In genomic region chr4:162139412-162139811, GRCh38 we compare ENCODE assay signal across 27 cellular contexts. TPM values are rescaled to one million over a fixed set of nuclear protein-coding genes. Genes with fewer than 3 reads are reported as not detected.
"Had no signal": no experiment of that assay in that cellular context is flagged by ENCODE, and none has a peak within 500 bp of the region (broad histone marks: within the 10 kb centered on the region; RNA-seq: fewer than 3 reads in every experiment).

No MANE protein-coding gene starts in this region.

- H3K9me3 ChIP-seq: stomach, suprapubic skin, testis, thoracic aorta, thyroid gland, tibial artery, tibial nerve, transverse colon, upper lobe of right lung, uterus, vagina had no signal

- ATAC-seq: stimulated activated effector memory CD8-positive, alpha-beta T cell treated with anti-CD3 and anti-CD28 coated beads, Interleukin-12 subunit alpha, Interleukin-12 subunit beta, amount 100 ng/mL, for 72 hours; stimulated activated memory B cell treated with anti-CD40 and anti-IgM and Interleukin-4, amounts not matched to agents 10 μg/mL and 1 μg/mL and 100 μg/mL, for 72 hours; stimulated activated naive B cell treated with anti-CD40 and anti-IgM and Interleukin-4, amounts not matched to agents 10 μg/mL and 1 μg/mL and 100 μg/mL, for 72 hours; stimulated activated naive CD8-positive, alpha-beta T cell treated with anti-CD3 and anti-CD28 coated beads, Interleukin-15, amount 100 ng/mL, for 72 hours; stimulated activated naive CD8-positive, alpha-beta T cell treated with anti-CD3 and anti-CD28 coated beads, Interleukin-15, Interleukin-2, amounts not matched to agents 100 U/mL and 50 U/mL, for 24 hours; upper lobe of right lung had no signal

- H3K4me3 ChIP-seq: stomach, suprapubic skin, testis, thoracic aorta, thyroid gland, tibial artery, tibial nerve, transverse colon, upper lobe of right lung, uterus, vagina had no signal

- H3K27ac ChIP-seq: stomach, suprapubic skin, testis, thoracic aorta, thyroid gland, tibial artery, tibial nerve, transverse colon, upper lobe of right lung, uterus, vagina had no signal

- FAIRE-seq: urothelium cell line had no signal

- H3K36me3 ChIP-seq: stomach, suprapubic skin, thoracic aorta, thyroid gland, tibial artery, tibial nerve, transverse colon, upper lobe of right lung, uterus, vagina had no signal

- DNase-seq: stimulated activated CD4-positive, alpha-beta T cell treated with anti-CD3 and anti-CD28 coated beads, Interleukin-2, amount 100 ng/mL, for 48 hours; stimulated activated CD4-positive, alpha-beta T cell treated with anti-CD3 and anti-CD28 coated beads, Interleukin-4, amount 100 ng/mL, for 1 hour; stimulated activated CD4-positive, alpha-beta T cell treated with anti-CD3 and anti-CD28 coated beads, Interleukin-4, amount 100 ng/mL, for 24 hours; stimulated activated CD4-positive, alpha-beta T cell treated with anti-CD3 and anti-CD28 coated beads, Interleukin-4, amount 100 ng/mL, for 4 hours; stimulated activated CD8-positive, alpha-beta memory T cell treated with anti-CD3 and anti-CD28 coated beads, Interleukin-4, amount 100 ng/mL, for 48 hours; stimulated activated naive B cell treated with anti-CD40 and anti-IgM and Interleukin-4, amounts not matched to agents 10 μg/mL and 1 μg/mL and 100 μg/mL, for 72 hours; stimulated activated naive CD4-positive, alpha-beta T cell; stimulated activated naive CD4-positive, alpha-beta T cell treated with Interleukin-2 at 50 U/mL for 16 hours; stimulated activated naive CD8-positive, alpha-beta T cell treated with anti-CD3 and anti-CD28 coated beads, Interleukin-15, amount 100 ng/mL, for 72 hours; stimulated activated naive CD8-positive, alpha-beta T cell treated with anti-CD3 and anti-CD28 coated beads, Interleukin-15, Interleukin-2, amounts not matched to agents 100 U/mL and 50 U/mL, for 24 hours; stomach; substantia nigra; testis; thyroid gland; tibial artery; transverse colon; trophoblast cell; upper lobe of right lung; uterus had no signal

- H3K4me1 ChIP-seq: stomach, suprapubic skin, testis, thyroid gland, tibial artery, tibial nerve, transverse colon, upper lobe of right lung, uterus, vagina had no signal

- H3K27me3 ChIP-seq: stomach, suprapubic skin, testis, thyroid gland, tibial artery, transverse colon, upper lobe of right lung, uterus, vagina had no signal

RNA-seq across cellular contexts. Expression of gene FSTL5, which starts 24.4 kb away (rescaled TPM):
- total RNA-seq: suprapubic skin, thoracic aorta, ureter had no signal
- polyA plus RNA-seq: stomach had no signal
